24 cellular contexts compared by ENCODE assay signal in genomic region chr4:97038146-97038516, GRCh38.
"Had no signal": no experiment of that assay in that cellular context is flagged by ENCODE, and none has a peak within 500 bp of the region (broad histone marks: within the 10 kb centered on the region; RNA-seq: fewer than 3 reads in every experiment).

No MANE protein-coding gene starts in this region.

- H3K4me1 ChIP-seq: body of pancreas, left lung, right lobe of liver had no signal

- DNase-seq: activated CD4-positive, alpha-beta memory T cell treated with anti-CD3 and anti-CD28 coated beads, Interleukin-2, amount 10 ng/mL, durations not matched to agents 7 days and 5 days; activated CD4-positive, alpha-beta T cell treated with anti-CD3 and anti-CD28 coated beads for 48 hours; activated CD4-positive, CD25-positive, alpha-beta regulatory T cell; activated naive CD4-positive, alpha-beta T cell treated with anti-CD3 and anti-CD28 coated beads for 36 hours; activated T-cell treated with anti-CD3 and anti-CD28 coated beads, Interleukin-2, amount 50 U/mL, for 1 hour; body of pancreas; erythroblast; hypothalamus; mammary epithelial cell; naive B cell; ovary; small intestine; stimulated activated CD4-positive, alpha-beta T cell treated with anti-CD3 and anti-CD28 coated beads, Interleukin-4, amount 100 ng/mL, for 4 hours; T-helper 1 cell; T-helper 9 cell had no signal

- H3K4me3 ChIP-seq: body of pancreas, left lung, mucosa of descending colon, ovary, right lobe of liver, thoracic aorta had no signal

- H3K36me3 ChIP-seq: left lung, ovary, right lobe of liver, thoracic aorta had no signal

- FAIRE-seq: colon, endometrium, frontal cortex, small intestine had no signal

- H3K4me3 Mint-ChIP-seq: activated CD4-positive, alpha-beta memory T cell treated with anti-CD3 and anti-CD28 coated beads, Interleukin-2, amount 10 ng/mL, durations not matched to agents 7 days and 5 days; activated naive CD4-positive, alpha-beta T cell treated with anti-CD3 and anti-CD28 coated beads for 36 hours; activated T-helper 17 cell treated with anti-CD3 and anti-CD28 coated beads, Interleukin-2, amount 50 U/mL, for 72 hours; naive B cell; stimulated activated memory B cell treated with anti-CD40 and anti-IgM and Interleukin-4, amounts not matched to agents 10 μg/mL and 1 μg/mL and 100 μg/mL, for 72 hours had no signal

- H3K9me3 Mint-ChIP-seq: stimulated activated memory B cell treated with anti-CD40 and anti-IgM and Interleukin-4, amounts not matched to agents 10 μg/mL and 1 μg/mL and 100 μg/mL, for 72 hours had no signal

- H3K27ac ChIP-seq: body of pancreas, left lung, ovary, right lobe of liver, thoracic aorta had no signal

- ATAC-seq: activated T-helper 17 cell treated with anti-CD3 and anti-CD28 coated beads, Interleukin-2, amount 50 U/mL, for 72 hours; body of pancreas; left lung; mucosa of descending colon; right lobe of liver; stimulated activated memory B cell treated with anti-CD40 and anti-IgM and Interleukin-4, amounts not matched to agents 10 μg/mL and 1 μg/mL and 100 μg/mL, for 72 hours had no signal

- H3K27me3 ChIP-seq: body of pancreas, left lung, ovary, right lobe of liver had no signal

- H3K36me3 Mint-ChIP-seq: naive B cell; stimulated activated memory B cell treated with anti-CD40 and anti-IgM and Interleukin-4, amounts not matched to agents 10 μg/mL and 1 μg/mL and 100 μg/mL, for 72 hours had no signal

- H3K27me3 Mint-ChIP-seq: activated CD4-positive, alpha-beta memory T cell treated with anti-CD3 and anti-CD28 coated beads, Interleukin-2, amount 10 ng/mL, durations not matched to agents 7 days and 5 days; activated T-helper 17 cell treated with anti-CD3 and anti-CD28 coated beads, Interleukin-2, amount 50 U/mL, for 72 hours; naive B cell; stimulated activated memory B cell treated with anti-CD40 and anti-IgM and Interleukin-4, amounts not matched to agents 10 μg/mL and 1 μg/mL and 100 μg/mL, for 72 hours had no signal

- H3K27ac Mint-ChIP-seq: activated CD4-positive, alpha-beta memory T cell treated with anti-CD3 and anti-CD28 coated beads, Interleukin-2, amount 10 ng/mL, durations not matched to agents 7 days and 5 days; activated naive CD4-positive, alpha-beta T cell treated with anti-CD3 and anti-CD28 coated beads for 36 hours; activated T-helper 17 cell treated with anti-CD3 and anti-CD28 coated beads, Interleukin-2, amount 50 U/mL, for 72 hours; naive B cell; stimulated activated memory B cell treated with anti-CD40 and anti-IgM and Interleukin-4, amounts not matched to agents 10 μg/mL and 1 μg/mL and 100 μg/mL, for 72 hours had no signal

- H3K9me3 ChIP-seq: body of pancreas, mucosa of descending colon, ovary, right lobe of liver, thoracic aorta had no signal

- H3K4me1 Mint-ChIP-seq: activated CD4-positive, alpha-beta memory T cell treated with anti-CD3 and anti-CD28 coated beads, Interleukin-2, amount 10 ng/mL, durations not matched to agents 7 days and 5 days; activated T-helper 17 cell treated with anti-CD3 and anti-CD28 coated beads, Interleukin-2, amount 50 U/mL, for 72 hours; naive B cell; stimulated activated memory B cell treated with anti-CD40 and anti-IgM and Interleukin-4, amounts not matched to agents 10 μg/mL and 1 μg/mL and 100 μg/mL, for 72 hours had no signal
